In the genomic region with DNA sequence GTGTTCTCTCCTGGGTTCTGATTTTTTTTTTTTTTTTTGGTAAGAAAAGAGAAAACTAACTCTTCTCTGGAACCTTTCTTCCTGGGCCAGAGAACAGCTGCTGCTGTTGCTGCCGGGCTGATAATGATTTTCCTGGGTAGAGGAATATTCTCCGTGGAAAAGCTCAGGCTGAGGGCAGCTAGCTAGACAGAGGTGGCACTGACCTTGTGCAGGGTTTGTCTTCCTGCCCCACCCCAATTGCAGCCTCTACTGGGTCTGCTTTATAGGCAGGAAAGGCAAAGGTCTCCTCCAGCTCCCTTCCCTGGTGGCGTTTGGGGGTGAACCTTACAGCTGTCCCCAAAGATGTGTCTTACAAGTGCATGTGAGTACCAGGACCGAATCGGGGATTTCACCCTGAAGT, we compare ENCODE assay signal across 2 cellular contexts.
TF ChIP-seq lines count a peak whose summit lies in the region.

No MANE protein-coding gene starts in this region.

TF ChIP-seq in endothelial cell of umbilical vein, 7 proteins besides CTCF, POLR2A, EP300 and RAD21:
- TF ChIP-seq POLR2AphosphoS5 (IDR thresholded peaks at IDR 0.05; ENCODE audit: insufficient read depth, low read depth, low read length) (no peak), MAX (IDR thresholded peaks at IDR 0.05; ENCODE audit: insufficient read depth, insufficient read length) (no peak), JUN (IDR thresholded peaks at IDR 0.05; ENCODE audit: borderline replicate concordance, insufficient read depth, insufficient read length, low read depth) (no peak), FOS (IDR thresholded peaks at IDR 0.05; ENCODE audit: borderline replicate concordance, insufficient read depth, low read length) (no peak)

TF ChIP-seq in SK-N-SH, 30 proteins besides CTCF, POLR2A, EP300 and RAD21:
- TF ChIP-seq MAX (IDR thresholded peaks at IDR 0.05; ENCODE audit: low read depth) (no peak), NRF1 (IDR thresholded peaks at IDR 0.05; ENCODE audit: low read depth, low read length) (no peak)
